ENCODE assay signal across 23 cellular contexts in the genomic region with DNA sequence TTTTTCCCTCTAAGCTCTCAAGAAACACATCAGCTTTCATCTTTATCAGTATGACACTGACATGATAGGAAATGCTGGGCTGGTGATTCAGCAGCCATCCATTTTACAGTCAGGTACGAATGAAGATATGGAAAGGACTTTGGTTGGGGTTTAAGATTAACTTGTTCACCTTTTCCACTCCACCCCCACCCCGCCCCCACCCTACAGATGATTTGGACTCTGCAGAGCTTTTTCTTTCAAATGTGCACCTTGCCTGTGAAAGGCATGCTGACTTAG.
A peak's percentile ranks its signal among the peaks of the same experiment; 100 is the strongest.
DNase-seq lines count a peak whose midpoint lies in the region; ATAC-seq, FAIRE-seq and TF ChIP-seq lines count a peak whose summit lies in the region.
"Had no signal": no experiment of that assay in that cellular context is flagged by ENCODE, and none has a peak within 500 bp of the region (broad histone marks: within the 10 kb centered on the region; RNA-seq: fewer than 3 reads in every experiment).

No MANE protein-coding gene starts in this region.

- H4K91ac ChIP-seq in H9 (ENCODE audit: insufficient read length, low read depth, low read length) (no peak overlapping the region), H1 (replicated peaks; ENCODE audit: insufficient read length, low read length) (no peak overlapping the region)

- CTCF ChIA-PET in H1 (lab: Charles Lee; ENCODE audit: partially characterized antibody): interaction anchor here (0.9 to 1.5 kb wide), 2 partner anchors 33 to 146 kb away, joined by 3 to 4 read pairs; a partner anchor contains a TSS

- peaks cover 8 to 12% of the 10 kb centered on the region in 2 experiments for H3K4me1 Mint-ChIP-seq in H9
- H3K4me1 Mint-ChIP-seq: natural killer cell, T-helper 17 cell had no signal

- H2BK120ac ChIP-seq in H9 (ENCODE audit: low read depth, low read length, poor library complexity, severe bottlenecking) (peak overlapping the region; percentile 19), H1 (replicated peaks; ENCODE audit: low read depth, low read length) (no peak overlapping the region)

- no peak for TF ChIP-seq CTCF in 22Rv1 (IDR thresholded peaks at IDR 0.05)
- TF ChIP-seq CTCF in H9 (conservative IDR thresholded peaks at IDR 0.05): no peak
- no peak for TF ChIP-seq CTCF in H1 (IDR thresholded peaks at IDR 0.05; ENCODE audit: control extremely low read depth in 1 of 3, insufficient read depth in 1 of 3, low read depth in 1 of 3, low read length in 3 of 3)
- TF ChIP-seq CTCF in right lobe of liver (IDR thresholded peaks at IDR 0.05): no peak
- no peak for TF ChIP-seq CTCF in testis (IDR thresholded peaks at IDR 0.05)

- H3K23me2 ChIP-seq in H9 (ENCODE audit: insufficient read length, low read depth, low read length, poor library complexity, severe bottlenecking) (no peaks in the 10 kb centered on the region), H1 (ENCODE audit: low read depth, low read length) (no peaks in the 10 kb centered on the region)

- H3K9ac ChIP-seq in H9 (ENCODE audit: extremely low read depth, insufficient read length, low read length) (no peak overlapping the region), H1 (replicated peaks in 1 of 4; ENCODE audit: extremely low read depth in 1 of 4, low read depth in 3 of 4, low read length in 3 of 4) (no peak overlapping the region)
- H3K9ac ChIP-seq: KMS-11 had no signal

- H3K79me1 ChIP-seq in H9 (ENCODE audit: insufficient read depth, low read depth, low read length, poor library complexity, severe bottlenecking): no peaks in the 10 kb centered on the region
- no peaks in the 10 kb centered on the region for H3K79me1 ChIP-seq in H1 (ENCODE audit: low read depth, low read length)

- H3K23ac ChIP-seq in H9 (ENCODE audit: insufficient read length, low read depth, low read length) (no peak overlapping the region), H1 (ENCODE audit: insufficient read length) (no peak overlapping the region)

- H2BK5ac ChIP-seq in H9 (ENCODE audit: insufficient read length, low read length): no peak overlapping the region
- H2BK5ac ChIP-seq in H1 (ENCODE audit: low read depth, low read length): no peak overlapping the region

- H3K9me3 Mint-ChIP-seq in H9: peaks cover 34 to 58% of the 10 kb centered on the region in 2 experiments
- H3K9me3 Mint-ChIP-seq: activated naive CD8-positive, alpha-beta T cell treated with anti-CD3 and anti-CD28 coated beads, Interleukin-2, amount 10 ng/mL, durations not matched to agents 7 days and 5 days; activated T-helper 1 cell treated with anti-CD3 and anti-CD28 coated beads, Interleukin-12 subunit alpha, Interleukin-12 subunit beta, Interleukin-2, Interleukin-4 antibody, amounts not matched to agents 30 ng/mL and 10 ng/mL and 1 ng/mL, durations not matched to agents 14 hours and 24 hours and 36 hours; natural killer cell; WTC11 had no signal

- H2AFZ ChIP-seq in H9 (ENCODE audit: low read length): no peak overlapping the region
- H2AFZ ChIP-seq in H1 (ENCODE audit: low read length): no peak overlapping the region

- H3K79me2 ChIP-seq in H9 (ENCODE audit: insufficient read depth, low read length): no peaks in the 10 kb centered on the region
- no peaks in the 10 kb centered on the region for H3K79me2 ChIP-seq in H1 (ENCODE audit: control insufficient read depth in 1 of 2, insufficient read depth in 2 of 2, low read length in 2 of 2)

- H2BK15ac ChIP-seq in H9 (ENCODE audit: low read depth, low read length): no peak overlapping the region
- no peak overlapping the region for H2BK15ac ChIP-seq in H1 (ENCODE audit: low read length)

- H3K4me3 Mint-ChIP-seq in H9: no peak overlapping the region
- H3K4me3 Mint-ChIP-seq: activated naive CD8-positive, alpha-beta T cell treated with anti-CD3 and anti-CD28 coated beads, Interleukin-2, amount 10 ng/mL, durations not matched to agents 7 days and 5 days; activated T-helper 1 cell treated with anti-CD3 and anti-CD28 coated beads, Interleukin-12 subunit alpha, Interleukin-12 subunit beta, Interleukin-2, Interleukin-4 antibody, amounts not matched to agents 30 ng/mL and 10 ng/mL and 1 ng/mL, durations not matched to agents 14 hours and 24 hours and 36 hours; natural killer cell; T-helper 17 cell had no signal

- TF ChIP-seq POLR2A in H1 (IDR thresholded peaks at IDR 0.05; ENCODE audit: control extremely low read depth in 1 of 2, low read depth in 2 of 2, low read length in 2 of 2) (no peak), right lobe of liver (IDR thresholded peaks at IDR 0.05) (no peak), testis (IDR thresholded peaks at IDR 0.05) (no peak)

- no CpG with 5 or more reads among the region's 2 CpGs for WGBS in H9 (ENCODE audit: extremely low coverage, insufficient read length, low lambda C conversion rate)
- 80% methylated on average over 1 of the region's 2 CpGs; no CpG with 5 or more reads in 1 of the 2 experiments for WGBS in H1 (ENCODE audit: extremely low coverage in 1 of 2, insufficient coverage in 1 of 2, insufficient read length in 1 of 2, insufficient replicate concordance in 2 of 2, low coverage in 1 of 2, low lambda C conversion rate in 2 of 2, missing lambda C conversion rate in 1 of 2), 2 experiments
- WGBS in right lobe of liver (ENCODE audit: insufficient coverage, low coverage, low lambda C conversion rate, missing lambda C conversion rate): 24% methylated on average over 2 of the region's 2 CpGs
- WGBS in testis, 2 donors: 80 to 88% methylated on average over 1 to 2 of the region's 2 CpGs

- peak overlapping the region in 1 of 4 experiments; percentile 55; a peak in 1 of 8 replicates for H3K4me3 ChIP-seq in H1 (ENCODE audit: extremely low read depth in 1 of 4, insufficient read depth in 2 of 4, low read depth in 3 of 4, low read length in 4 of 4)
- H3K4me3 ChIP-seq in right lobe of liver: peak overlapping the region in 2 of 3 donors; percentile 44 to 59
- no peak overlapping the region for H3K4me3 ChIP-seq in testis
- H3K4me3 ChIP-seq: breast epithelium, prostate gland, SJCRH30, skin epidermis, upper lobe of right lung had no signal

- H3K27me3 ChIP-seq in H9 (ENCODE audit: insufficient read depth, low read length) (no peaks in the 10 kb centered on the region), H1 (replicated peaks in 1 of 4; ENCODE audit: control insufficient read depth in 3 of 4, extremely low read depth in 1 of 4, insufficient read depth in 3 of 4, low read length in 3 of 4) (no peaks in the 10 kb centered on the region), right lobe of liver (no peaks in the 10 kb centered on the region), testis (no peaks in the 10 kb centered on the region)
- H3K27me3 ChIP-seq: foreskin keratinocyte, Peyer's patch, SJCRH30, upper lobe of right lung had no signal

- H3K36me3 Mint-ChIP-seq in H9 (ENCODE audit: insufficient read depth in 1 of 3, low read depth in 3 of 3): peaks cover 0 to 3% (median 2%) of the 10 kb centered on the region in 3 experiments; a peak in 4 of 7 replicates
- H3K36me3 Mint-ChIP-seq: activated naive CD8-positive, alpha-beta T cell treated with anti-CD3 and anti-CD28 coated beads, Interleukin-2, amount 10 ng/mL, durations not matched to agents 7 days and 5 days; natural killer cell had no signal

- H3K4ac ChIP-seq in H9 (ENCODE audit: low read depth, low read length) (no peak overlapping the region), H1 (replicated peaks; ENCODE audit: insufficient read length, low read depth, low read length) (no peak overlapping the region)

- TF ChIP-seq RAD21 in H1 (IDR thresholded peaks at IDR 0.05 in 1 of 2, conservative IDR thresholded peaks at IDR 0.05 in 1 of 2; ENCODE audit: low read depth in 2 of 2, low read length in 2 of 2): no peak

- H3K27ac ChIP-seq in 22Rv1 (peak overlapping the region; percentile 58; the same call in 1 of the 2 replicates), H9 (ENCODE audit: insufficient read length, low read depth, low read length) (no peak overlapping the region), H1 (ENCODE audit: low read depth, low read length) (peak overlapping the region; percentile 42; the same call in 1 of the 2 replicates), right lobe of liver (peak overlapping the region in 2 of 3 donors; percentile 78 to 85), testis (no peak overlapping the region)
- H3K27ac ChIP-seq: breast epithelium, foreskin keratinocyte, KMS-11, prostate gland, SJCRH30, skin epidermis, upper lobe of right lung had no signal

- H2AK5ac ChIP-seq in H9 (ENCODE audit: insufficient read length, low read length) (no peak overlapping the region), H1 (ENCODE audit: low read depth, low read length) (no peak overlapping the region)

- intact Hi-C loops in right lobe of liver (cut with DNase I) (no loop called here), testis (cut with DNase I; ENCODE audit: low total_unique reads) (no loop called here)

- H4K8ac ChIP-seq in H9 (replicated peaks; ENCODE audit: insufficient read length, low read depth, low read length) (no peak overlapping the region), H1 (ENCODE audit: extremely low read depth, insufficient read depth, low read length) (no peak overlapping the region)

- H4K20me1 ChIP-seq in H9 (ENCODE audit: control insufficient read depth, insufficient read depth, insufficient read length) (no peaks in the 10 kb centered on the region), H1 (replicated peaks in 1 of 2; ENCODE audit: control insufficient read depth in 1 of 2, insufficient read depth in 2 of 2, low read length in 2 of 2) (no peaks in the 10 kb centered on the region)

- ATAC-seq in right lobe of liver: peak; percentile 14 to 25 (median 20)
- ATAC-seq: foreskin keratinocyte, natural killer cell, T-helper 17 cell, upper lobe of right lung had no signal

- DNase-seq in H9 (no peak), H1 (ENCODE audit: low read depth in 1 of 2, low spot score in 2 of 2) (no peak), right lobe of liver (no peak), NCI-H146 (lab: John Stamatoyannopoulos, UW) (no peak), testis (no peak), KBM-7 (no peak), HT-29 (ENCODE audit: low spot score) (no peak)
- DNase-seq: activated naive CD8-positive, alpha-beta T cell treated with anti-CD3 and anti-CD28 coated beads, Interleukin-2, amount 10 ng/mL, durations not matched to agents 7 days and 5 days; DND-41; foreskin keratinocyte; natural killer cell; T-helper 17 cell; upper lobe of right lung had no signal

- H3K4me1 ChIP-seq in H9 (ENCODE audit: insufficient read depth, low read length): peaks cover 3% of the 10 kb centered on the region; the same call in 1 of the 2 replicates
- H3K4me1 ChIP-seq in H1 (replicated peaks in 1 of 4; ENCODE audit: control insufficient read depth in 3 of 4, insufficient read depth in 4 of 4, low read length in 3 of 4): peaks cover 0 to 5% (median 3%) of the 10 kb centered on the region in 4 experiments; a peak in 3 of 7 replicates
- peaks cover 0 to 16% (median 0%) of the 10 kb centered on the region in 4 donors for H3K4me1 ChIP-seq in right lobe of liver
- no peaks in the 10 kb centered on the region for H3K4me1 ChIP-seq in testis
- H3K4me1 ChIP-seq: breast epithelium, foreskin keratinocyte, Peyer's patch, prostate gland, upper lobe of right lung had no signal

- H2BK20ac ChIP-seq in H9 (ENCODE audit: low read depth, low read length, poor library complexity, severe bottlenecking) (no peak overlapping the region), H1 (ENCODE audit: low read length) (no peak overlapping the region)

- peak overlapping the region in 2 of 3 experiments; percentile 94 to 96; a peak in 2 of 7 replicates for H3K27ac Mint-ChIP-seq in H9
- H3K27ac Mint-ChIP-seq: activated naive CD8-positive, alpha-beta T cell treated with anti-CD3 and anti-CD28 coated beads, Interleukin-2, amount 10 ng/mL, durations not matched to agents 7 days and 5 days; activated T-helper 1 cell treated with anti-CD3 and anti-CD28 coated beads, Interleukin-12 subunit alpha, Interleukin-12 subunit beta, Interleukin-2, Interleukin-4 antibody, amounts not matched to agents 30 ng/mL and 10 ng/mL and 1 ng/mL, durations not matched to agents 14 hours and 24 hours and 36 hours; natural killer cell; T-helper 17 cell had no signal

- H3K27me3 Mint-ChIP-seq in H9 (ENCODE audit: low read depth): no peaks in the 10 kb centered on the region
- H3K27me3 Mint-ChIP-seq: activated naive CD8-positive, alpha-beta T cell treated with anti-CD3 and anti-CD28 coated beads, Interleukin-2, amount 10 ng/mL, durations not matched to agents 7 days and 5 days; T-helper 17 cell had no signal

- H3K9me3 ChIP-seq in H9 (ENCODE audit: control insufficient read depth, low read depth, low read length): no peaks in the 10 kb centered on the region
- no peaks in the 10 kb centered on the region for H3K9me3 ChIP-seq in H1 (ENCODE audit: insufficient read depth in 2 of 2, low read depth in 1 of 2, low read length in 1 of 2)
- H3K9me3 ChIP-seq in right lobe of liver: no peaks in the 10 kb centered on the region
- no peaks in the 10 kb centered on the region for H3K9me3 ChIP-seq in testis
- H3K9me3 ChIP-seq: Peyer's patch, prostate gland, SJCRH30, upper lobe of right lung had no signal

- H4K5ac ChIP-seq in H9 (ENCODE audit: insufficient read length, low read depth, low read length): no peak overlapping the region
- no peak overlapping the region for H4K5ac ChIP-seq in H1 (ENCODE audit: insufficient read length, low read depth, low read length)

- H3T11ph ChIP-seq in H9 (ENCODE audit: low read length): no peak overlapping the region

- H3K14ac ChIP-seq in H9 (ENCODE audit: insufficient read depth, low read length): no peak overlapping the region
- H3K14ac ChIP-seq in H1 (ENCODE audit: insufficient read length): no peak overlapping the region

- no peak overlapping the region for H2BK12ac ChIP-seq in H9 (ENCODE audit: insufficient read length, low read depth, low read length)
- no peak overlapping the region for H2BK12ac ChIP-seq in H1 (ENCODE audit: low read depth, low read length)

- no peak overlapping the region for H3K18ac ChIP-seq in H9 (ENCODE audit: insufficient read length, low read depth, low read length)
- H3K18ac ChIP-seq in H1 (ENCODE audit: extremely low read depth, low read length): no peak overlapping the region

- H3K36me3 ChIP-seq in H1 (ENCODE audit: control insufficient read depth in 2 of 4, insufficient read depth in 4 of 4, low read length in 3 of 4): no peaks in the 10 kb centered on the region; a peak in 1 of 8 replicates
- no peaks in the 10 kb centered on the region for H3K36me3 ChIP-seq in right lobe of liver
- H3K36me3 ChIP-seq in testis (ENCODE audit: low read depth, missing control alignments): no peaks in the 10 kb centered on the region
- H3K36me3 ChIP-seq: breast epithelium, Peyer's patch, prostate gland, upper lobe of right lung had no signal

- POLR2A ChIA-PET in H1 (lab: Charles Lee; ENCODE audit: partially characterized antibody): no interaction called here

- H3K4me2 ChIP-seq in H9 (ENCODE audit: insufficient read depth, insufficient read length, low read length) (no peak overlapping the region), H1 (ENCODE audit: insufficient read depth in 1 of 2, low read depth in 2 of 2, low read length in 2 of 2) (peak overlapping the region; percentile 62 to 72; a peak in 2 of 4 replicates)
- H3K4me2 ChIP-seq: KMS-11 had no signal

- no peak for TF ChIP-seq EP300 in H1 (IDR thresholded peaks at IDR 0.05; ENCODE audit: borderline replicate concordance in 1 of 2, low read depth in 2 of 2, low read length in 2 of 2)

- FAIRE-seq in H1 (lab: Jason Lieb, UNC): no peak
- FAIRE-seq: H54 had no signal

- in situ Hi-C loops in KBM-7 (cut with MboI; ENCODE audit: low pct_unique_long_range_greater_than_20kb, low sequenced_read_pairs): no loop called here

- no peak overlapping the region for H3K56ac ChIP-seq in H9 (ENCODE audit: insufficient read length, low read depth, low read length)
- H3K56ac ChIP-seq in H1 (replicated peaks; ENCODE audit: insufficient read length, low read depth, low read length): no peak overlapping the region

Comparison
In these comparisons a context has a peak if more than half of its experiments do, and no peak if none do; other contexts are left out.
1. H3K27ac ChIP-seq: peak in 22Rv1 (single experiment), H1 (single experiment) and right lobe of liver (2 of 3); none in H9 (single experiment) and testis (0 of 2).
2. H3K4me3 ChIP-seq: peak in right lobe of liver (2 of 3); none in testis (0 of 2).